Comparison of ENCODE assay signal across 19 cellular contexts in genomic region chr5:125894383-125894782, GRCh38.
DNase-seq lines count a peak whose midpoint lies in the region; ATAC-seq, FAIRE-seq and TF ChIP-seq lines count a peak whose summit lies in the region.
"Had no signal": no experiment of that assay in that cellular context is flagged by ENCODE, and none has a peak within 500 bp of the region (broad histone marks: within the 10 kb centered on the region; RNA-seq: fewer than 3 reads in every experiment).

No MANE protein-coding gene starts in this region.

- H3K9me3 ChIP-seq in astrocyte (ENCODE audit: insufficient read depth, low read depth, low read length) (no peaks in the 10 kb centered on the region), prostate gland (no peaks in the 10 kb centered on the region)
- H3K9me3 ChIP-seq: thoracic aorta had no signal

- no peak for TF ChIP-seq POLR2A in prostate gland (IDR thresholded peaks at IDR 0.05)

- H3K27me3 Mint-ChIP-seq in astrocyte (ENCODE audit: low read depth, unreplicated experiment), result no peaks in the 10 kb centered on the region
- H3K27me3 Mint-ChIP-seq: activated CD8-positive, alpha-beta memory T cell treated with anti-CD3 and anti-CD28 coated beads, Interleukin-2, amount 10 ng/mL, durations not matched to agents 7 days and 5 days; activated T-helper 17 cell treated with anti-CD3 and anti-CD28 coated beads, Interleukin-2, amount 50 U/mL, for 72 hours; CD4-positive, alpha-beta memory T cell; effector memory CD8-positive, alpha-beta T cell had no signal

- H3K27me3 ChIP-seq in astrocyte (ENCODE audit: insufficient read depth, low read length), result no peaks in the 10 kb centered on the region
- H3K27me3 ChIP-seq in prostate gland (replicated peaks; ENCODE audit: insufficient read depth), result no peaks in the 10 kb centered on the region

- H3K4me3 ChIP-seq in astrocyte (ENCODE audit: insufficient read depth, low read depth, low read length) (no peak overlapping the region), fibroblast of pulmonary artery (replicated peaks; ENCODE audit: low read depth, low read length) (no peak overlapping the region), prostate gland (no peak overlapping the region)
- H3K4me3 ChIP-seq: thoracic aorta had no signal

- ATAC-seq in GM19351 (IDR thresholded peaks at IDR 0.05; ENCODE audit: unreplicated experiment) (no peak), HG02870 (IDR thresholded peaks at IDR 0.05; ENCODE audit: unreplicated experiment) (no peak)
- ATAC-seq: activated CD8-positive, alpha-beta memory T cell treated with anti-CD3 and anti-CD28 coated beads, Interleukin-2, amount 10 ng/mL, durations not matched to agents 7 days and 5 days; activated T-helper 17 cell treated with anti-CD3 and anti-CD28 coated beads, Interleukin-2, amount 50 U/mL, for 72 hours; effector memory CD8-positive, alpha-beta T cell had no signal

- TF ChIP-seq CTCF in astrocyte (IDR thresholded peaks at IDR 0.05; ENCODE audit: insufficient read depth, low read depth, low read length) (no peak), fibroblast of pulmonary artery (IDR thresholded peaks at IDR 0.05; ENCODE audit: low read length, missing control alignments) (no peak), prostate gland (IDR thresholded peaks at IDR 0.05) (no peak)

- H3K9me3 Mint-ChIP-seq in astrocyte (ENCODE audit: unreplicated experiment), result no peaks in the 10 kb centered on the region
- H3K9me3 Mint-ChIP-seq: effector memory CD8-positive, alpha-beta T cell had no signal

- H3K4me2 ChIP-seq in astrocyte (ENCODE audit: low read length), result no peak overlapping the region

- no peak overlapping the region for H3K27ac Mint-ChIP-seq in astrocyte (ENCODE audit: unreplicated experiment)
- H3K27ac Mint-ChIP-seq: activated CD8-positive, alpha-beta memory T cell treated with anti-CD3 and anti-CD28 coated beads, Interleukin-2, amount 10 ng/mL, durations not matched to agents 7 days and 5 days; activated T-helper 17 cell treated with anti-CD3 and anti-CD28 coated beads, Interleukin-2, amount 50 U/mL, for 72 hours; CD4-positive, alpha-beta memory T cell; effector memory CD8-positive, alpha-beta T cell; nephron had no signal

- H3K36me3 ChIP-seq in astrocyte (ENCODE audit: insufficient read depth, low read length) (no peaks in the 10 kb centered on the region), prostate gland (no peaks in the 10 kb centered on the region)
- H3K36me3 ChIP-seq: thoracic aorta had no signal

- H4K20me1 ChIP-seq in astrocyte (ENCODE audit: insufficient read depth, low read length), result no peaks in the 10 kb centered on the region

- FAIRE-seq in astrocyte (lab: Jason Lieb, UNC), result no peak

- peaks cover 14% of the 10 kb centered on the region for H3K4me1 Mint-ChIP-seq in astrocyte (ENCODE audit: low read depth, unreplicated experiment)
- H3K4me1 Mint-ChIP-seq: activated CD8-positive, alpha-beta memory T cell treated with anti-CD3 and anti-CD28 coated beads, Interleukin-2, amount 10 ng/mL, durations not matched to agents 7 days and 5 days; activated T-helper 17 cell treated with anti-CD3 and anti-CD28 coated beads, Interleukin-2, amount 50 U/mL, for 72 hours; CD4-positive, alpha-beta memory T cell had no signal

- no peaks in the 10 kb centered on the region for H3K79me2 ChIP-seq in astrocyte (ENCODE audit: insufficient read depth, low read length)

- no peak overlapping the region for H2AFZ ChIP-seq in astrocyte (ENCODE audit: low read depth, low read length)

- intact Hi-C loops in prostate gland (cut with DNase I), result no loop called here

- no peak overlapping the region for H3K4me3 Mint-ChIP-seq in astrocyte (ENCODE audit: unreplicated experiment)
- H3K4me3 Mint-ChIP-seq: activated CD8-positive, alpha-beta memory T cell treated with anti-CD3 and anti-CD28 coated beads, Interleukin-2, amount 10 ng/mL, durations not matched to agents 7 days and 5 days; activated T-helper 17 cell treated with anti-CD3 and anti-CD28 coated beads, Interleukin-2, amount 50 U/mL, for 72 hours; CD4-positive, alpha-beta memory T cell; effector memory CD8-positive, alpha-beta T cell; nephron had no signal

- peak; percentile 32 for DNase-seq in LHCN-M2 (ENCODE audit: low read depth)
- peak; percentile 68 for DNase-seq in astrocyte (ENCODE audit: low read depth)
- peak; percentile 23 for DNase-seq in fibroblast of pulmonary artery (ENCODE audit: low read depth)
- peak; percentile 15 for DNase-seq in prostate gland (ENCODE audit: low spot score)
- no peak for DNase-seq in activated T-cell treated with anti-CD3 and anti-CD28 coated beads, Interleukin-2, amount 50 U/mL, for 1 hour
- DNase-seq: activated CD4-positive, alpha-beta T cell treated with anti-CD3 and anti-CD28 coated beads for 4 hours; activated CD8-positive, alpha-beta memory T cell treated with anti-CD3 and anti-CD28 coated beads, Interleukin-2, amount 10 ng/mL, durations not matched to agents 7 days and 5 days; CD4-positive, alpha-beta memory T cell; cerebellar nuclear complex; effector memory CD8-positive, alpha-beta T cell; foreskin melanocyte; IMR-90; NCI-H187; NCI-H510A had no signal

- no peak overlapping the region for H3K27ac ChIP-seq in astrocyte (ENCODE audit: low read depth, low read length)
- H3K27ac ChIP-seq in prostate gland, result no peak overlapping the region
- H3K27ac ChIP-seq: thoracic aorta had no signal

- WGBS in prostate gland, result 16% methylated on average over 1 of the region's 1 CpG

- H3K4me1 ChIP-seq in astrocyte (ENCODE audit: insufficient read depth, low read length), result no peaks in the 10 kb centered on the region
- no peaks in the 10 kb centered on the region for H3K4me1 ChIP-seq in prostate gland (replicated peaks)

- no peaks in the 10 kb centered on the region for H3K36me3 Mint-ChIP-seq in astrocyte (ENCODE audit: low read depth, unreplicated experiment)
- H3K36me3 Mint-ChIP-seq: activated CD8-positive, alpha-beta memory T cell treated with anti-CD3 and anti-CD28 coated beads, Interleukin-2, amount 10 ng/mL, durations not matched to agents 7 days and 5 days; CD4-positive, alpha-beta memory T cell had no signal

- no peak overlapping the region for H3K9ac ChIP-seq in astrocyte (ENCODE audit: low read length)
